In the genomic region with DNA sequence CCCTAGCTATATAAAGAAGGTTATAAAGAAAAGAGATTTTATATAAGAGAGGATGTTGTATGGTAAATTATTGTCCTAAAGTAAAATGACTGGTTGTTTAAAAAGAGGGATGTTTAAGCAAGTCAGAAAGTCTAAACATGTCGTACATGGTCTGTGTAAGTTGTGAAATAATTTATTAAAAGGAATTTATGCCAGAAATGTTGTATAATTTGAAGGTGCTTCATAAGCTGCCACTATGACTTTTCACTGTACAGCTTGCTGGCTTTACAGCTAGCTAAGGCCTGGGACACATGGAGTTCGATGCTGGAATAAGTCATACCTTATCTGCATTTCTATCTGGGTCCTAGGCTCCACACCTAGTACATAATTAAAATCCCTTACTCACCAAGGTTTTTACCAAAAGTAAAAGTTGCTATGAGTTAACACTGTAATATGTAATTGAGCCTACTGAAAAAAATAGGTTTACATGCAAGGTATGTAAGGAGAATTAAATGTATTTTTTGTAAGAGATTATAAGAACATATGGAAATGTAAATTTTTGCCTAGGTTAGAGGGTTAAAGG, we compare ENCODE assay signal across 15 cellular contexts.
"Had no signal": no experiment of that assay in that cellular context is flagged by ENCODE, and none has a peak within 500 bp of the region (broad histone marks: within the 10 kb centered on the region; RNA-seq: fewer than 3 reads in every experiment).

No MANE protein-coding gene starts in this region.

- H3K36me3 ChIP-seq: breast epithelium, prostate gland had no signal

- H3K4me1 Mint-ChIP-seq: activated naive CD4-positive, alpha-beta T cell treated with anti-CD3 and anti-CD28 coated beads, Interleukin-2, amount 50 U/mL, for 24 hours had no signal

- H3K27me3 Mint-ChIP-seq: activated naive CD4-positive, alpha-beta T cell treated with anti-CD3 and anti-CD28 coated beads, Interleukin-2, amount 50 U/mL, for 24 hours; natural killer cell treated with Interleukin-12 subunit alpha and Interleukin-12 subunit beta and Interleukin-15 and Interleukin-18, amount 100 ng/mL, for 72 hours; type B pancreatic cell had no signal

- H3K27me3 ChIP-seq: breast epithelium, esophagus muscularis mucosa had no signal

- H3K4me3 ChIP-seq: breast epithelium, esophagus muscularis mucosa, prostate gland had no signal

- H3K9me3 Mint-ChIP-seq: activated naive CD4-positive, alpha-beta T cell treated with anti-CD3 and anti-CD28 coated beads, Interleukin-2, amount 50 U/mL, for 24 hours had no signal

- H3K9me3 ChIP-seq: breast epithelium, esophagus muscularis mucosa, prostate gland had no signal

- H3K27ac Mint-ChIP-seq: activated naive CD4-positive, alpha-beta T cell treated with anti-CD3 and anti-CD28 coated beads, Interleukin-2, amount 50 U/mL, for 24 hours; natural killer cell treated with Interleukin-12 subunit alpha and Interleukin-12 subunit beta and Interleukin-15 and Interleukin-18, amount 100 ng/mL, for 72 hours; T-helper 1 cell treated with Interleukin-12 subunit alpha and Interleukin-12 subunit beta and Interleukin-4 antibody, amounts not matched to agents 30 μg/mL and 1 μg/mL, for 36 hours; type B pancreatic cell had no signal

- H3K36me3 Mint-ChIP-seq: activated naive CD4-positive, alpha-beta T cell treated with anti-CD3 and anti-CD28 coated beads, Interleukin-2, amount 50 U/mL, for 24 hours; type B pancreatic cell had no signal

- H3K27ac ChIP-seq: breast epithelium, prostate gland had no signal

- DNase-seq: activated CD4-positive, alpha-beta T cell treated with anti-CD3 and anti-CD28 coated beads, Interleukin-2, amount 50 U/mL, for 4 hours; activated CD4-positive, CD25-positive, alpha-beta regulatory T cell treated with anti-CD3 and anti-CD28 coated beads, Interleukin-2, amount 50 U/mL, for 72 hours; activated T-cell treated with anti-CD3 and anti-CD28 coated beads, Interleukin-2, amount 50 U/mL, for 1 hour; hypothalamus; occipital lobe; stimulated activated CD4-positive, alpha-beta T cell treated with anti-CD3 and anti-CD28 coated beads, Interleukin-2, amount 100 ng/mL, for 24 hours; stimulated activated naive CD4-positive, alpha-beta T cell; substantia nigra had no signal

- H3K4me3 Mint-ChIP-seq: activated naive CD4-positive, alpha-beta T cell treated with anti-CD3 and anti-CD28 coated beads, Interleukin-2, amount 50 U/mL, for 24 hours; natural killer cell treated with Interleukin-12 subunit alpha and Interleukin-12 subunit beta and Interleukin-15 and Interleukin-18, amount 100 ng/mL, for 72 hours; T-helper 1 cell treated with Interleukin-12 subunit alpha and Interleukin-12 subunit beta and Interleukin-4 antibody, amounts not matched to agents 30 μg/mL and 1 μg/mL, for 36 hours; type B pancreatic cell had no signal

- H3K4me1 ChIP-seq: breast epithelium, prostate gland had no signal
